8 cellular contexts compared by ENCODE assay signal in genomic region chr12:53325539-53326061, GRCh38. TPM values are rescaled to one million over a fixed set of nuclear protein-coding genes. Genes with fewer than 3 reads are reported as not detected.
DNase-seq lines count a peak whose midpoint lies in the region; ATAC-seq, FAIRE-seq and TF ChIP-seq lines count a peak whose summit lies in the region.

No MANE protein-coding gene starts in this region.

- CTCF ChIA-PET in activated CD8-positive, alpha-beta memory T cell treated with anti-CD3 and anti-CD28 coated beads, Interleukin-2, amount 10 ng/mL, durations not matched to agents 7 days and 5 days (lab: Charles Lee) = interaction anchor here (0.8 to 12.8 kb wide), 23 partner anchors 8 to 223 kb away, joined by 3 to 232 read pairs (median 7); partner anchors contain the start of genes ESPL1, ITGB7, MYG1 and PFDN5

- H3K27me3 Mint-ChIP-seq in activated CD8-positive, alpha-beta memory T cell treated with anti-CD3 and anti-CD28 coated beads, Interleukin-2, amount 10 ng/mL, durations not matched to agents 7 days and 5 days = peaks cover 17% of the 10 kb centered on the region
- H3K27me3 Mint-ChIP-seq in naive thymus-derived CD8-positive, alpha-beta T cell = peaks cover 0 to 2% (median 0%) of the 10 kb centered on the region in 5 donors

- H3K27me3 ChIP-seq in fibroblast of lung (ENCODE audit: control insufficient read depth, insufficient read depth, low read length) (peaks cover 8% of the 10 kb centered on the region), upper lobe of right lung (no peaks in the 10 kb centered on the region)

- H4K20me1 ChIP-seq in fibroblast of lung (ENCODE audit: control insufficient read depth, extremely low read depth, insufficient read depth, low read length) = no peaks in the 10 kb centered on the region

- FAIRE-seq in D721Med (lab: Jason Lieb, UNC) = no peak

- H3K27ac ChIP-seq in fibroblast of lung (ENCODE audit: insufficient read depth, low read length) = peak overlapping the region; percentile 67
- H3K27ac ChIP-seq in upper lobe of right lung = peak overlapping the region; percentile 89

- peak overlapping the region; percentile 42 to 80 (median 62) for H3K4me3 ChIP-seq in fibroblast of lung (replicated peaks in 1 of 4; ENCODE audit: control extremely low read depth in 1 of 4, insufficient read depth in 1 of 4, low read depth in 3 of 4, low read length in 4 of 4)
- H3K4me3 ChIP-seq in upper lobe of right lung = peak overlapping the region; percentile 75

- peak overlapping the region; percentile 90 for H3K4me3 Mint-ChIP-seq in activated CD8-positive, alpha-beta memory T cell treated with anti-CD3 and anti-CD28 coated beads, Interleukin-2, amount 10 ng/mL, durations not matched to agents 7 days and 5 days
- peak overlapping the region; percentile 80 to 99 (median 87) for H3K4me3 Mint-ChIP-seq in naive thymus-derived CD8-positive, alpha-beta T cell

- H2AFZ ChIP-seq in fibroblast of lung (ENCODE audit: low read length) = peak overlapping the region; percentile 49

- peak overlapping the region; percentile 88 for H3K4me2 ChIP-seq in fibroblast of lung (ENCODE audit: extremely low read depth, insufficient read depth, low read length)

- peak overlapping the region; percentile 66 for H3K27ac Mint-ChIP-seq in activated CD8-positive, alpha-beta memory T cell treated with anti-CD3 and anti-CD28 coated beads, Interleukin-2, amount 10 ng/mL, durations not matched to agents 7 days and 5 days
- peak overlapping the region in 5 of 10 donors; percentile 56 to 89 (median 66) for H3K27ac Mint-ChIP-seq in naive thymus-derived CD8-positive, alpha-beta T cell

- H3K36me3 ChIP-seq in fibroblast of lung (ENCODE audit: control insufficient read depth, insufficient read depth, low read length) (no peaks in the 10 kb centered on the region), upper lobe of right lung (no peaks in the 10 kb centered on the region)

- TF ChIP-seq CTCF in fibroblast of lung (conservative IDR thresholded peaks at IDR 0.05 in 1 of 2, IDR thresholded peaks at IDR 0.05 in 1 of 2; ENCODE audit: low read depth in 1 of 2, low read length in 2 of 2) (no peak), upper lobe of right lung (IDR thresholded peaks at IDR 0.05) (no peak), D721Med (IDR thresholded peaks at IDR 0.05; ENCODE audit: insufficient read depth, missing control alignments) (no peak)

- no peaks in the 10 kb centered on the region for H3K36me3 Mint-ChIP-seq in activated CD8-positive, alpha-beta memory T cell treated with anti-CD3 and anti-CD28 coated beads, Interleukin-2, amount 10 ng/mL, durations not matched to agents 7 days and 5 days
- peaks cover 0 to 2% (median 0%) of the 10 kb centered on the region in 3 donors for H3K36me3 Mint-ChIP-seq in naive thymus-derived CD8-positive, alpha-beta T cell

- H3K9me3 Mint-ChIP-seq in activated CD8-positive, alpha-beta memory T cell treated with anti-CD3 and anti-CD28 coated beads, Interleukin-2, amount 10 ng/mL, durations not matched to agents 7 days and 5 days (ENCODE audit: low read depth) = no peaks in the 10 kb centered on the region
- no peaks in the 10 kb centered on the region for H3K9me3 Mint-ChIP-seq in naive thymus-derived CD8-positive, alpha-beta T cell

- H3K9ac ChIP-seq in fibroblast of lung (ENCODE audit: insufficient read depth, low read length) = peak overlapping the region; percentile 74

- no peak for ATAC-seq in activated CD4-positive, CD25-positive, alpha-beta regulatory T cell treated with anti-CD3 and anti-CD28 coated beads, Interleukin-2, amount 50 U/mL, for 24 hours
- no peak for ATAC-seq in activated CD8-positive, alpha-beta memory T cell treated with anti-CD3 and anti-CD28 coated beads, Interleukin-2, amount 10 ng/mL, durations not matched to agents 7 days and 5 days
- no peak for ATAC-seq in naive thymus-derived CD8-positive, alpha-beta T cell
- no peak for ATAC-seq in upper lobe of right lung

- H3K9me3 ChIP-seq in fibroblast of lung (ENCODE audit: control insufficient read depth, insufficient read depth, low read depth, low read length) (no peaks in the 10 kb centered on the region), upper lobe of right lung (no peaks in the 10 kb centered on the region)

- H3K4me1 ChIP-seq in fibroblast of lung (ENCODE audit: control insufficient read depth, extremely low read depth, insufficient read depth, low read length) (peaks cover 18% of the 10 kb centered on the region), upper lobe of right lung (peaks cover 34% of the 10 kb centered on the region)

- no peaks in the 10 kb centered on the region for H3K79me2 ChIP-seq in fibroblast of lung (ENCODE audit: control insufficient read depth, insufficient read depth, low read length)

- DNase-seq in activated CD4-positive, CD25-positive, alpha-beta regulatory T cell treated with anti-CD3 and anti-CD28 coated beads, Interleukin-2, amount 50 U/mL, for 72 hours = peak; percentile 48
- peak; percentile 49 for DNase-seq in activated CD8-positive, alpha-beta memory T cell treated with anti-CD3 and anti-CD28 coated beads, Interleukin-2, amount 10 ng/mL, durations not matched to agents 7 days and 5 days
- no peak for DNase-seq in fibroblast of lung (ENCODE audit: low read depth in 2 of 2)
- peak in 4 of 10 donors; percentile 15 to 33 (median 26) for DNase-seq in naive thymus-derived CD8-positive, alpha-beta T cell
- peak; percentile 70 for DNase-seq in upper lobe of right lung
- no peak for DNase-seq in HT-29 (ENCODE audit: low spot score)
- no peak for DNase-seq in D721Med (ENCODE audit: insufficient read length, low spot score)

- peaks cover 29% of the 10 kb centered on the region for H3K4me1 Mint-ChIP-seq in activated CD8-positive, alpha-beta memory T cell treated with anti-CD3 and anti-CD28 coated beads, Interleukin-2, amount 10 ng/mL, durations not matched to agents 7 days and 5 days
- peaks cover 27 to 38% (median 32%) of the 10 kb centered on the region in 4 donors for H3K4me1 Mint-ChIP-seq in naive thymus-derived CD8-positive, alpha-beta T cell

- POLR2A ChIA-PET in naive thymus-derived CD8-positive, alpha-beta T cell (lab: Charles Lee) = interaction anchor here (0.6 to 5.4 kb wide), 16 partner anchors 9 to 228 kb away, joined by 3 to 80 read pairs (median 4); partner anchors contain the start of genes CSAD, MYG1, PFDN5 and SOAT2

- intact Hi-C loops in upper lobe of right lung (cut with DNase I) = no loop called here

RNA-seq across cellular contexts. Expression of gene AAAS, which starts 4.2 kb away (rescaled TPM):
- total RNA-seq in activated CD8-positive, alpha-beta memory T cell treated with anti-CD3 and anti-CD28 coated beads, Interleukin-2, amount 10 ng/mL, durations not matched to agents 7 days and 5 days = 10 to 100 TPM; 60.9 to 61.7 TPM
- total RNA-seq in fibroblast of lung = 29.5 and 37.8 TPM in 2 replicates
- polyA plus RNA-seq in fibroblast of lung = 34.2 and 50.4 TPM in 2 replicates
- polyA plus RNA-seq in fibroblast of lung (2012) = 28.9 and 47.5 TPM in 2 replicates
- polyA minus RNA-seq in fibroblast of lung (ENCODE audit: low replicate concordance) = 119 and 178 TPM in 2 replicates
- total RNA-seq in naive thymus-derived CD8-positive, alpha-beta T cell = 10 to 100 TPM; 66.8 to 68.2 TPM
- 10 to 100 TPM; 34.1 to 57.2 (median 39.3) TPM for polyA plus RNA-seq in naive thymus-derived CD8-positive, alpha-beta T cell
- 43.2 TPM for total RNA-seq in upper lobe of right lung
- total RNA-seq in HT-29 (2014; rRNA removed; shearing (Covaris generic)) = 68.4 and 70.6 TPM in 2 replicates

RNA-seq across cellular contexts. Expression of gene SP7, which starts 10.6 kb away (rescaled TPM):
- not detected for total RNA-seq in activated CD8-positive, alpha-beta memory T cell treated with anti-CD3 and anti-CD28 coated beads, Interleukin-2, amount 10 ng/mL, durations not matched to agents 7 days and 5 days
- not detected in 2 replicates for total RNA-seq in fibroblast of lung
- polyA plus RNA-seq in fibroblast of lung = not detected in 2 replicates
- polyA plus RNA-seq in fibroblast of lung (2012) = not detected in 2 replicates
- not detected in 2 replicates for polyA minus RNA-seq in fibroblast of lung (ENCODE audit: low replicate concordance)
- total RNA-seq in naive thymus-derived CD8-positive, alpha-beta T cell = not detected
- under 1 TPM in 1 of 3 donors, not detected in 2; 0.05 TPM for polyA plus RNA-seq in naive thymus-derived CD8-positive, alpha-beta T cell
- total RNA-seq in upper lobe of right lung = not detected
- not detected in 2 replicates for total RNA-seq in HT-29 (2014; rRNA removed; shearing (Covaris generic))

RNA-seq across cellular contexts. Expression of gene MYG1, which starts 26.1 kb away (rescaled TPM):
- total RNA-seq in activated CD8-positive, alpha-beta memory T cell treated with anti-CD3 and anti-CD28 coated beads, Interleukin-2, amount 10 ng/mL, durations not matched to agents 7 days and 5 days = 10 to 100 TPM; 51.7 to 65.5 TPM
- total RNA-seq in fibroblast of lung = 52.0 and 55.7 TPM in 2 replicates
- polyA plus RNA-seq in fibroblast of lung = 40.8 and 52.2 TPM in 2 replicates
- 60.7 and 91.7 TPM in 2 replicates for polyA plus RNA-seq in fibroblast of lung (2012)
- 50.7 and 65.8 TPM in 2 replicates for polyA minus RNA-seq in fibroblast of lung (ENCODE audit: low replicate concordance)
- total RNA-seq in naive thymus-derived CD8-positive, alpha-beta T cell = 10 to 100 TPM; 48.3 to 53.5 TPM
- polyA plus RNA-seq in naive thymus-derived CD8-positive, alpha-beta T cell = 10 to 100 TPM; 64.4 to 81.2 (median 68.6) TPM
- 41.9 TPM for total RNA-seq in upper lobe of right lung
- 92.5 and 106 TPM in 2 replicates for total RNA-seq in HT-29 (2014; rRNA removed; shearing (Covaris generic))

RNA-seq across cellular contexts. Expression of gene PFDN5, which starts 30.3 kb away (rescaled TPM):
- 100 to 1,000 TPM; 283 to 298 TPM for total RNA-seq in activated CD8-positive, alpha-beta memory T cell treated with anti-CD3 and anti-CD28 coated beads, Interleukin-2, amount 10 ng/mL, durations not matched to agents 7 days and 5 days
- 735 and 788 TPM in 2 replicates for total RNA-seq in fibroblast of lung
- polyA plus RNA-seq in fibroblast of lung = 977 and 1,007 TPM in 2 replicates
- polyA plus RNA-seq in fibroblast of lung (2012) = 735 and 960 TPM in 2 replicates
- polyA minus RNA-seq in fibroblast of lung (ENCODE audit: low replicate concordance) = 77.8 and 86.7 TPM in 2 replicates
- 100 to 1,000 TPM; 663 to 692 TPM for total RNA-seq in naive thymus-derived CD8-positive, alpha-beta T cell
- polyA plus RNA-seq in naive thymus-derived CD8-positive, alpha-beta T cell = 1,000 to 10,000 TPM; 1,657 to 1,928 (median 1,896) TPM
- total RNA-seq in upper lobe of right lung = 424 TPM
- 219 and 260 TPM in 2 replicates for total RNA-seq in HT-29 (2014; rRNA removed; shearing (Covaris generic))

RNA-seq across cellular contexts. Expression of gene SP1, which starts 54.4 kb away (rescaled TPM):
- 10 to 100 TPM; 68.7 to 71.8 TPM for total RNA-seq in activated CD8-positive, alpha-beta memory T cell treated with anti-CD3 and anti-CD28 coated beads, Interleukin-2, amount 10 ng/mL, durations not matched to agents 7 days and 5 days
- total RNA-seq in fibroblast of lung = 31.3 and 35.3 TPM in 2 replicates
- polyA plus RNA-seq in fibroblast of lung = 38.9 and 42.0 TPM in 2 replicates
- polyA plus RNA-seq in fibroblast of lung (2012) = 19.3 and 22.7 TPM in 2 replicates
- 98.0 and 99.3 TPM in 2 replicates for polyA minus RNA-seq in fibroblast of lung (ENCODE audit: low replicate concordance)
- 100 to 1,000 TPM; 104 TPM for total RNA-seq in naive thymus-derived CD8-positive, alpha-beta T cell
- polyA plus RNA-seq in naive thymus-derived CD8-positive, alpha-beta T cell = 10 to 100 TPM in 1 of 3 donors, 1 to 10 TPM in 2; 8.5 to 10.4 (median 9.4) TPM
- 87.7 TPM for total RNA-seq in upper lobe of right lung
- 52.0 and 56.5 TPM in 2 replicates for total RNA-seq in HT-29 (2014; rRNA removed; shearing (Covaris generic))

Comparison
In these comparisons a context has a peak if more than half of its experiments do, and no peak if none do; other contexts are left out.
1. DNase-seq: peak in activated CD4-positive, CD25-positive, alpha-beta regulatory T cell treated with anti-CD3 and anti-CD28 coated beads, Interleukin-2, amount 50 U/mL, for 72 hours (single experiment), activated CD8-positive, alpha-beta memory T cell treated with anti-CD3 and anti-CD28 coated beads, Interleukin-2, amount 10 ng/mL, durations not matched to agents 7 days and 5 days (single experiment) and upper lobe of right lung (single experiment); none in fibroblast of lung (0 of 2), HT-29 (single experiment) and D721Med (single experiment).